Comparison of ENCODE assay signal across 16 cellular contexts in genomic region chr6:138544521-138544920, GRCh38. TPM values are rescaled to one million over a fixed set of nuclear protein-coding genes. Genes with fewer than 3 reads are reported as not detected.
DNase-seq lines count a peak whose midpoint lies in the region; ATAC-seq and TF ChIP-seq lines count a peak whose summit lies in the region.
"Had no signal": no experiment of that assay in that cellular context is flagged by ENCODE, and none has a peak within 500 bp of the region (broad histone marks: within the 10 kb centered on the region; RNA-seq: fewer than 3 reads in every experiment).

No MANE protein-coding gene starts in this region.

- no peaks in the 10 kb centered on the region for H3K9me3 ChIP-seq in SJSA1 (replicated peaks)
- H3K9me3 ChIP-seq: adrenal gland had no signal

- no peaks in the 10 kb centered on the region for H3K36me3 ChIP-seq in SJSA1
- H3K36me3 ChIP-seq: adrenal gland had no signal

- DNase-seq in AG10803 (ENCODE audit: low read depth) (peak; percentile 29), SJSA1 (ENCODE audit: low read depth in 1 of 2, low spot score in 2 of 2) (peak in 1 of 2 experiments; percentile 45), fibroblast of peridontal ligament (ENCODE audit: extremely low read depth) (peak; percentile 43), osteocyte (ENCODE audit: extremely low spot score, unreplicated experiment) (no peak)
- no peak for DNase-seq in natural killer cell treated with Interleukin-12 subunit alpha and Interleukin-12 subunit beta and Interleukin-15 and Interleukin-18, amount 100 ng/mL, for 72 hours (ENCODE audit: low spot score)
- no peak for DNase-seq in T-helper 2 cell treated with Interferon-gamma antibody and Interleukin-4, amounts not matched to agents 5 μg/mL and 100 μg/mL, for 36 hours (ENCODE audit: low spot score)
- no peak for DNase-seq in activated CD4-positive, alpha-beta T cell treated with anti-CD3 and anti-CD28 coated beads, Interleukin-2, amount 10 ng/mL, durations not matched to agents 24 days and 14 days
- DNase-seq: activated CD4-positive, alpha-beta memory T cell treated with anti-CD3 and anti-CD28 coated beads for 36 hours; adrenal gland; H9; NCI-H187 treated with DMSO at 0.1 percent for 48 hours; stimulated activated CD4-positive, alpha-beta T cell treated with anti-CD3 and anti-CD28 coated beads, Interleukin-12 subunit alpha, Interleukin-12 subunit beta, amount 100 ng/mL, for 4 hours had no signal

- H3K4me3 ChIP-seq in AG10803 (ENCODE audit: low read length) (no peak overlapping the region; the same call in 1 of the 2 replicates), SJSA1 (peak overlapping the region; percentile 30)
- H3K4me3 ChIP-seq: adrenal gland, PC-9 had no signal

- no peaks in the 10 kb centered on the region for H3K27me3 ChIP-seq in SJSA1 (replicated peaks)
- H3K27me3 ChIP-seq: adrenal gland had no signal

- H3K27ac Mint-ChIP-seq in osteocyte (ENCODE audit: unreplicated experiment) = peak overlapping the region; percentile 91
- no peak overlapping the region for H3K27ac Mint-ChIP-seq in natural killer cell treated with Interleukin-12 subunit alpha and Interleukin-12 subunit beta and Interleukin-15 and Interleukin-18, amount 100 ng/mL, for 72 hours
- no peak overlapping the region for H3K27ac Mint-ChIP-seq in T-helper 2 cell treated with Interferon-gamma antibody and Interleukin-4, amounts not matched to agents 5 μg/mL and 100 μg/mL, for 36 hours
- H3K27ac Mint-ChIP-seq in activated CD4-positive, alpha-beta T cell treated with anti-CD3 and anti-CD28 coated beads, Interleukin-2, amount 10 ng/mL, durations not matched to agents 24 days and 14 days = no peak overlapping the region
- H3K27ac Mint-ChIP-seq: activated CD4-positive, alpha-beta memory T cell treated with anti-CD3 and anti-CD28 coated beads for 36 hours; dendritic cell treated with granulocyte-macrophage colony-stimulating factor and Interleukin-4, amounts not matched to agents 40 ng/mL and 50 ng/mL, for 4 days; stimulated activated naive CD8-positive, alpha-beta T cell treated with anti-CD3 and anti-CD28 coated beads, Interleukin-15, Interleukin-2, amounts not matched to agents 100 ng/mL and 50 ng/mL, for 24 hours had no signal

- TF ChIP-seq CTCF in AG10803 (conservative IDR thresholded peaks at IDR 0.05; ENCODE audit: low read length) = no peak
- no peak for TF ChIP-seq CTCF in osteocyte (IDR thresholded peaks at IDR 0.05)

- ATAC-seq in HG03469 (IDR thresholded peaks at IDR 0.05; ENCODE audit: unreplicated experiment) = no peak
- no peak for ATAC-seq in natural killer cell treated with Interleukin-12 subunit alpha and Interleukin-12 subunit beta and Interleukin-15 and Interleukin-18, amount 100 ng/mL, for 72 hours

- H3K4me1 Mint-ChIP-seq in osteocyte (ENCODE audit: unreplicated experiment) = peaks cover 67% of the 10 kb centered on the region
- H3K4me1 Mint-ChIP-seq in natural killer cell treated with Interleukin-12 subunit alpha and Interleukin-12 subunit beta and Interleukin-15 and Interleukin-18, amount 100 ng/mL, for 72 hours (ENCODE audit: low read depth in 2 of 2) = peaks cover 0 to 7% of the 10 kb centered on the region in 2 donors
- H3K4me1 Mint-ChIP-seq in T-helper 2 cell treated with Interferon-gamma antibody and Interleukin-4, amounts not matched to agents 5 μg/mL and 100 μg/mL, for 36 hours (ENCODE audit: low read depth) = peaks cover 10% of the 10 kb centered on the region
- peaks cover 9% of the 10 kb centered on the region for H3K4me1 Mint-ChIP-seq in activated CD4-positive, alpha-beta T cell treated with anti-CD3 and anti-CD28 coated beads, Interleukin-2, amount 10 ng/mL, durations not matched to agents 24 days and 14 days

- no peaks in the 10 kb centered on the region for H3K27me3 Mint-ChIP-seq in osteocyte (ENCODE audit: unreplicated experiment)
- H3K27me3 Mint-ChIP-seq in natural killer cell treated with Interleukin-12 subunit alpha and Interleukin-12 subunit beta and Interleukin-15 and Interleukin-18, amount 100 ng/mL, for 72 hours = peaks cover 17 to 33% of the 10 kb centered on the region in 2 donors
- H3K27me3 Mint-ChIP-seq in T-helper 2 cell treated with Interferon-gamma antibody and Interleukin-4, amounts not matched to agents 5 μg/mL and 100 μg/mL, for 36 hours (ENCODE audit: low read depth) = peaks cover 12% of the 10 kb centered on the region
- H3K27me3 Mint-ChIP-seq in activated CD4-positive, alpha-beta T cell treated with anti-CD3 and anti-CD28 coated beads, Interleukin-2, amount 10 ng/mL, durations not matched to agents 24 days and 14 days = peaks cover 23% of the 10 kb centered on the region

- H3K4me1 ChIP-seq in SJSA1 (replicated peaks) = peaks cover 68% of the 10 kb centered on the region
- H3K4me1 ChIP-seq: adrenal gland had no signal

- H3K27ac ChIP-seq in SJSA1 = peak overlapping the region; percentile 68
- H3K27ac ChIP-seq: PC-9 had no signal

- H3K9me3 Mint-ChIP-seq in osteocyte (ENCODE audit: unreplicated experiment) = no peaks in the 10 kb centered on the region
- no peaks in the 10 kb centered on the region for H3K9me3 Mint-ChIP-seq in natural killer cell treated with Interleukin-12 subunit alpha and Interleukin-12 subunit beta and Interleukin-15 and Interleukin-18, amount 100 ng/mL, for 72 hours
- H3K9me3 Mint-ChIP-seq in T-helper 2 cell treated with Interferon-gamma antibody and Interleukin-4, amounts not matched to agents 5 μg/mL and 100 μg/mL, for 36 hours = no peaks in the 10 kb centered on the region
- H3K9me3 Mint-ChIP-seq in activated CD4-positive, alpha-beta T cell treated with anti-CD3 and anti-CD28 coated beads, Interleukin-2, amount 10 ng/mL, durations not matched to agents 24 days and 14 days = no peaks in the 10 kb centered on the region
- H3K9me3 Mint-ChIP-seq: activated CD4-positive, alpha-beta memory T cell treated with anti-CD3 and anti-CD28 coated beads for 36 hours; dendritic cell treated with granulocyte-macrophage colony-stimulating factor and Interleukin-4, amounts not matched to agents 40 ng/mL and 50 ng/mL, for 4 days; H9; stimulated activated naive CD8-positive, alpha-beta T cell treated with anti-CD3 and anti-CD28 coated beads, Interleukin-15, Interleukin-2, amounts not matched to agents 100 ng/mL and 50 ng/mL, for 24 hours had no signal

- no peaks in the 10 kb centered on the region for H3K36me3 Mint-ChIP-seq in osteocyte (ENCODE audit: unreplicated experiment)
- H3K36me3 Mint-ChIP-seq in natural killer cell treated with Interleukin-12 subunit alpha and Interleukin-12 subunit beta and Interleukin-15 and Interleukin-18, amount 100 ng/mL, for 72 hours = no peaks in the 10 kb centered on the region
- H3K36me3 Mint-ChIP-seq in T-helper 2 cell treated with Interferon-gamma antibody and Interleukin-4, amounts not matched to agents 5 μg/mL and 100 μg/mL, for 36 hours (ENCODE audit: low read depth) = no peaks in the 10 kb centered on the region
- no peaks in the 10 kb centered on the region for H3K36me3 Mint-ChIP-seq in activated CD4-positive, alpha-beta T cell treated with anti-CD3 and anti-CD28 coated beads, Interleukin-2, amount 10 ng/mL, durations not matched to agents 24 days and 14 days (ENCODE audit: low read depth)
- H3K36me3 Mint-ChIP-seq: activated CD4-positive, alpha-beta memory T cell treated with anti-CD3 and anti-CD28 coated beads for 36 hours had no signal

- peak overlapping the region; percentile 78 for H3K4me3 Mint-ChIP-seq in osteocyte (ENCODE audit: unreplicated experiment)
- no peak overlapping the region for H3K4me3 Mint-ChIP-seq in natural killer cell treated with Interleukin-12 subunit alpha and Interleukin-12 subunit beta and Interleukin-15 and Interleukin-18, amount 100 ng/mL, for 72 hours
- H3K4me3 Mint-ChIP-seq in T-helper 2 cell treated with Interferon-gamma antibody and Interleukin-4, amounts not matched to agents 5 μg/mL and 100 μg/mL, for 36 hours = no peak overlapping the region
- H3K4me3 Mint-ChIP-seq in activated CD4-positive, alpha-beta T cell treated with anti-CD3 and anti-CD28 coated beads, Interleukin-2, amount 10 ng/mL, durations not matched to agents 24 days and 14 days = no peak overlapping the region
- H3K4me3 Mint-ChIP-seq: activated CD4-positive, alpha-beta memory T cell treated with anti-CD3 and anti-CD28 coated beads for 36 hours; dendritic cell treated with granulocyte-macrophage colony-stimulating factor and Interleukin-4, amounts not matched to agents 40 ng/mL and 50 ng/mL, for 4 days; H9; stimulated activated naive CD8-positive, alpha-beta T cell treated with anti-CD3 and anti-CD28 coated beads, Interleukin-15, Interleukin-2, amounts not matched to agents 100 ng/mL and 50 ng/mL, for 24 hours had no signal

- intact Hi-C loops in activated CD4-positive, alpha-beta T cell treated with anti-CD3 and anti-CD28 coated beads, Interleukin-2, amount 10 ng/mL, durations not matched to agents 24 days and 14 days (cut with micrococcal nuclease) = no loop called here

RNA-seq across cellular contexts. Expression of gene NHSL1, which starts 45.2 kb away (rescaled TPM):
- 6.6 and 13.9 TPM in 2 replicates for total RNA-seq in SJSA1 (2014; rRNA removed; shearing (Covaris generic))
- 19.0 and 21.2 TPM in 2 replicates for total RNA-seq in osteocyte
- total RNA-seq in natural killer cell treated with Interleukin-12 subunit alpha and Interleukin-12 subunit beta and Interleukin-15 and Interleukin-18, amount 100 ng/mL, for 72 hours = under 1 TPM; 0.14 to 0.73 TPM
- 0.26 and 0.63 TPM in 2 replicates for total RNA-seq in activated CD4-positive, alpha-beta T cell treated with anti-CD3 and anti-CD28 coated beads, Interleukin-2, amount 10 ng/mL, durations not matched to agents 24 days and 14 days

Comparison
In these comparisons a context has a peak if more than half of its experiments do, and no peak if none do; other contexts are left out.
1. DNase-seq: peak in AG10803 (single experiment) and fibroblast of peridontal ligament (single experiment); none in osteocyte (single experiment), natural killer cell treated with Interleukin-12 subunit alpha and Interleukin-12 subunit beta and Interleukin-15 and Interleukin-18, amount 100 ng/mL, for 72 hours (single experiment), T-helper 2 cell treated with Interferon-gamma antibody and Interleukin-4, amounts not matched to agents 5 μg/mL and 100 μg/mL, for 36 hours (single experiment) and activated CD4-positive, alpha-beta T cell treated with anti-CD3 and anti-CD28 coated beads, Interleukin-2, amount 10 ng/mL, durations not matched to agents 24 days and 14 days (single experiment).